Comparison of ENCODE assay signal across 11 cellular contexts in genomic region chr1:23475134-23475628, GRCh38. TPM values are rescaled to one million over a fixed set of nuclear protein-coding genes. Genes with fewer than 3 reads are reported as not detected.
DNase-seq lines count a peak whose midpoint lies in the region; ATAC-seq and TF ChIP-seq lines count a peak whose summit lies in the region.
"Had no signal": no experiment of that assay in that cellular context is flagged by ENCODE, and none has a peak within 500 bp of the region (broad histone marks: within the 10 kb centered on the region; RNA-seq: fewer than 3 reads in every experiment).

No MANE protein-coding gene starts in this region.

- H3K9me2 ChIP-seq in hepatocyte (replicated peaks; ENCODE audit: insufficient read depth) = no peaks in the 10 kb centered on the region

- H3K27me3 Mint-ChIP-seq in activated CD8-positive, alpha-beta memory T cell treated with anti-CD3 and anti-CD28 coated beads, Interleukin-2, amount 10 ng/mL, durations not matched to agents 7 days and 5 days = peaks cover 4% of the 10 kb centered on the region
- peaks cover 8% of the 10 kb centered on the region for H3K27me3 Mint-ChIP-seq in activated naive CD8-positive, alpha-beta T cell treated with anti-CD3 and anti-CD28 coated beads for 36 hours

- CTCF ChIA-PET in activated CD8-positive, alpha-beta memory T cell treated with anti-CD3 and anti-CD28 coated beads, Interleukin-2, amount 10 ng/mL, durations not matched to agents 7 days and 5 days (lab: Charles Lee) = no interaction called here

- H3K4me1 ChIP-seq in right atrium auricular region = peaks cover 0 to 42% of the 10 kb centered on the region in 2 donors
- peaks cover 4 to 29% of the 10 kb centered on the region in 2 donors for H3K4me1 ChIP-seq in ascending aorta
- peaks cover 32% of the 10 kb centered on the region for H3K4me1 ChIP-seq in hepatocyte (ENCODE audit: insufficient read depth)

- no peaks in the 10 kb centered on the region for H3K36me3 Mint-ChIP-seq in activated CD8-positive, alpha-beta memory T cell treated with anti-CD3 and anti-CD28 coated beads, Interleukin-2, amount 10 ng/mL, durations not matched to agents 7 days and 5 days
- H3K36me3 Mint-ChIP-seq in activated naive CD8-positive, alpha-beta T cell treated with anti-CD3 and anti-CD28 coated beads for 36 hours = no peaks in the 10 kb centered on the region

- H3K4me2 ChIP-seq in hepatocyte = no peak overlapping the region

- intact Hi-C loops in left ventricle myocardium superior (cut with micrococcal nuclease) (no loop called here), ascending aorta (cut with DNase I) (no loop called here)

- H3K27me3 ChIP-seq in right atrium auricular region (no peaks in the 10 kb centered on the region), ascending aorta (no peaks in the 10 kb centered on the region), hepatocyte (no peaks in the 10 kb centered on the region)

- H3K79me2 ChIP-seq in hepatocyte = peaks cover 77% of the 10 kb centered on the region

- H3K27ac ChIP-seq in right atrium auricular region (peak overlapping the region; percentile 20 to 46), ascending aorta (peak overlapping the region; percentile 27 to 34), hepatocyte (no peak overlapping the region)

- no peak overlapping the region for H3K4me3 Mint-ChIP-seq in activated CD8-positive, alpha-beta memory T cell treated with anti-CD3 and anti-CD28 coated beads, Interleukin-2, amount 10 ng/mL, durations not matched to agents 7 days and 5 days
- H3K4me3 Mint-ChIP-seq in activated naive CD8-positive, alpha-beta T cell treated with anti-CD3 and anti-CD28 coated beads for 36 hours = no peak overlapping the region

- DNase-seq in right atrium auricular region (ENCODE audit: low spot score) = no peak
- DNase-seq in left ventricle myocardium superior = no peak
- no peak for DNase-seq in ascending aorta (ENCODE audit: low spot score in 2 of 2)
- peak; percentile 52 for DNase-seq in hepatocyte (ENCODE audit: low spot score)
- DNase-seq in activated CD8-positive, alpha-beta memory T cell treated with anti-CD3 and anti-CD28 coated beads, Interleukin-2, amount 10 ng/mL, durations not matched to agents 7 days and 5 days = no peak
- DNase-seq in activated naive CD8-positive, alpha-beta T cell treated with anti-CD3 and anti-CD28 coated beads for 36 hours = no peak
- no peak for DNase-seq in NCI-H2107 treated with DMSO at 0.1 percent for 48 hours (lab: John Stamatoyannopoulos, UW; ENCODE audit: unreplicated experiment)
- DNase-seq: kidney, NCI-H2081, retina had no signal

- H4K20me1 ChIP-seq in hepatocyte (ENCODE audit: insufficient read depth, poor library complexity, severe bottlenecking) = peaks cover 29% of the 10 kb centered on the region

- H2AFZ ChIP-seq in hepatocyte = no peak overlapping the region

- no peak overlapping the region for H3K27ac Mint-ChIP-seq in activated CD8-positive, alpha-beta memory T cell treated with anti-CD3 and anti-CD28 coated beads, Interleukin-2, amount 10 ng/mL, durations not matched to agents 7 days and 5 days
- H3K27ac Mint-ChIP-seq in activated naive CD8-positive, alpha-beta T cell treated with anti-CD3 and anti-CD28 coated beads for 36 hours = no peak overlapping the region

- H3K36me3 ChIP-seq in right atrium auricular region (no peaks in the 10 kb centered on the region), ascending aorta (no peaks in the 10 kb centered on the region), hepatocyte (replicated peaks; ENCODE audit: insufficient read depth, low read depth) (no peaks in the 10 kb centered on the region)

- ATAC-seq in left ventricle myocardium superior (no peak), HG03097 (IDR thresholded peaks at IDR 0.05; ENCODE audit: low FRiP score, unreplicated experiment) (no peak)
- ATAC-seq in activated CD8-positive, alpha-beta memory T cell treated with anti-CD3 and anti-CD28 coated beads, Interleukin-2, amount 10 ng/mL, durations not matched to agents 7 days and 5 days = no peak

- H3K4me3 ChIP-seq in right atrium auricular region (no peak overlapping the region), ascending aorta (no peak overlapping the region), hepatocyte (no peak overlapping the region)

- H3K4me1 Mint-ChIP-seq in activated CD8-positive, alpha-beta memory T cell treated with anti-CD3 and anti-CD28 coated beads, Interleukin-2, amount 10 ng/mL, durations not matched to agents 7 days and 5 days = no peaks in the 10 kb centered on the region
- H3K4me1 Mint-ChIP-seq in activated naive CD8-positive, alpha-beta T cell treated with anti-CD3 and anti-CD28 coated beads for 36 hours = no peaks in the 10 kb centered on the region

- H3K9me3 Mint-ChIP-seq in activated CD8-positive, alpha-beta memory T cell treated with anti-CD3 and anti-CD28 coated beads, Interleukin-2, amount 10 ng/mL, durations not matched to agents 7 days and 5 days (ENCODE audit: low read depth) = no peaks in the 10 kb centered on the region
- no peaks in the 10 kb centered on the region for H3K9me3 Mint-ChIP-seq in activated naive CD8-positive, alpha-beta T cell treated with anti-CD3 and anti-CD28 coated beads for 36 hours

- WGBS in hepatocyte (ENCODE audit: low lambda C conversion rate, missing lambda C conversion rate) = 76% methylated on average over 6 of the region's 6 CpGs

- H3K9me3 ChIP-seq in right atrium auricular region (no peaks in the 10 kb centered on the region), ascending aorta (no peaks in the 10 kb centered on the region), hepatocyte (ENCODE audit: low read depth) (no peaks in the 10 kb centered on the region)

- TF ChIP-seq CTCF in right atrium auricular region (IDR thresholded peaks at IDR 0.05) (no peak), ascending aorta (IDR thresholded peaks at IDR 0.05) (no peak), hepatocyte (IDR thresholded peaks at IDR 0.05; ENCODE audit: poor library complexity) (no peak)

RNA-seq across cellular contexts. Expression of gene ASAP3, which starts 8.8 kb away (rescaled TPM):
- total RNA-seq in right atrium auricular region (10 to 100 TPM; 38.6 to 47.2 TPM), left ventricle myocardium superior (47.3 TPM), ascending aorta (125 TPM), hepatocyte (34.2 and 45.1 TPM in 2 replicates)
- 28.8 and 35.1 TPM in 2 replicates for polyA plus RNA-seq in hepatocyte
- total RNA-seq in activated CD8-positive, alpha-beta memory T cell treated with anti-CD3 and anti-CD28 coated beads, Interleukin-2, amount 10 ng/mL, durations not matched to agents 7 days and 5 days = under 1 TPM in 1 of 2 experiments, not detected in 1; 0.35 TPM
- 1 to 10 TPM; 1.2 to 2.2 TPM for total RNA-seq in activated naive CD8-positive, alpha-beta T cell treated with anti-CD3 and anti-CD28 coated beads for 36 hours

RNA-seq across cellular contexts. Expression of gene TCEA3, which starts 50.6 kb away (rescaled TPM):
- total RNA-seq in right atrium auricular region (10 to 100 TPM; 24.4 to 40.1 TPM), left ventricle myocardium superior (81.0 TPM), ascending aorta (11.3 TPM), hepatocyte (30.2 and 30.8 TPM in 2 replicates)
- 27.6 and 31.2 TPM in 2 replicates for polyA plus RNA-seq in hepatocyte
- 1 to 10 TPM in 1 of 2 experiments, under 1 TPM in 1; 0.26 to 1.3 TPM for total RNA-seq in activated CD8-positive, alpha-beta memory T cell treated with anti-CD3 and anti-CD28 coated beads, Interleukin-2, amount 10 ng/mL, durations not matched to agents 7 days and 5 days
- 1 to 10 TPM; 6.3 to 7.4 TPM for total RNA-seq in activated naive CD8-positive, alpha-beta T cell treated with anti-CD3 and anti-CD28 coated beads for 36 hours

RNA-seq across cellular contexts. Expression of gene E2F2, which starts 55.9 kb away (rescaled TPM):
- total RNA-seq in right atrium auricular region = under 1 TPM; 0.20 to 0.33 TPM
- 0.35 TPM for total RNA-seq in left ventricle myocardium superior
- total RNA-seq in ascending aorta = not detected
- total RNA-seq in hepatocyte = 0.76 and 1.2 TPM in 2 replicates
- polyA plus RNA-seq in hepatocyte = 0.21 and 0.85 TPM in 2 replicates
- total RNA-seq in activated CD8-positive, alpha-beta memory T cell treated with anti-CD3 and anti-CD28 coated beads, Interleukin-2, amount 10 ng/mL, durations not matched to agents 7 days and 5 days = 100 to 1,000 TPM in 1 of 2 experiments, 10 to 100 TPM in 1; 77.4 to 103 TPM
- total RNA-seq in activated naive CD8-positive, alpha-beta T cell treated with anti-CD3 and anti-CD28 coated beads for 36 hours = 10 to 100 TPM; 36.1 to 37.5 TPM

Comparison
In these comparisons a context has a peak if more than half of its experiments do, and no peak if none do; other contexts are left out.
1. RNA of gene ASAP3, which starts 8.8 kb away (total RNA-seq): 125 TPM in ascending aorta (single experiment), 47.3 TPM in left ventricle myocardium superior (single experiment), 38.6 to 47.2 TPM in right atrium auricular region and 34.2 to 45.1 TPM in hepatocyte; 1.2 to 2.2 TPM in activated naive CD8-positive, alpha-beta T cell treated with anti-CD3 and anti-CD28 coated beads for 36 hours and 0.35 TPM in activated CD8-positive, alpha-beta memory T cell treated with anti-CD3 and anti-CD28 coated beads, Interleukin-2, amount 10 ng/mL, durations not matched to agents 7 days and 5 days; every median in the first group is over 10 times any median in the second.
2. RNA of gene E2F2, which starts 55.9 kb away (total RNA-seq): 77.4 to 103 TPM in activated CD8-positive, alpha-beta memory T cell treated with anti-CD3 and anti-CD28 coated beads, Interleukin-2, amount 10 ng/mL, durations not matched to agents 7 days and 5 days and 36.1 to 37.5 TPM in activated naive CD8-positive, alpha-beta T cell treated with anti-CD3 and anti-CD28 coated beads for 36 hours; 0.76 to 1.2 TPM in hepatocyte, 0.35 TPM in left ventricle myocardium superior (single experiment), 0.20 to 0.33 TPM in right atrium auricular region and not detected in ascending aorta (single experiment); every median in the first group is over 10 times any median in the second.